8 cellular contexts compared by ENCODE assay signal in the genomic region with DNA sequence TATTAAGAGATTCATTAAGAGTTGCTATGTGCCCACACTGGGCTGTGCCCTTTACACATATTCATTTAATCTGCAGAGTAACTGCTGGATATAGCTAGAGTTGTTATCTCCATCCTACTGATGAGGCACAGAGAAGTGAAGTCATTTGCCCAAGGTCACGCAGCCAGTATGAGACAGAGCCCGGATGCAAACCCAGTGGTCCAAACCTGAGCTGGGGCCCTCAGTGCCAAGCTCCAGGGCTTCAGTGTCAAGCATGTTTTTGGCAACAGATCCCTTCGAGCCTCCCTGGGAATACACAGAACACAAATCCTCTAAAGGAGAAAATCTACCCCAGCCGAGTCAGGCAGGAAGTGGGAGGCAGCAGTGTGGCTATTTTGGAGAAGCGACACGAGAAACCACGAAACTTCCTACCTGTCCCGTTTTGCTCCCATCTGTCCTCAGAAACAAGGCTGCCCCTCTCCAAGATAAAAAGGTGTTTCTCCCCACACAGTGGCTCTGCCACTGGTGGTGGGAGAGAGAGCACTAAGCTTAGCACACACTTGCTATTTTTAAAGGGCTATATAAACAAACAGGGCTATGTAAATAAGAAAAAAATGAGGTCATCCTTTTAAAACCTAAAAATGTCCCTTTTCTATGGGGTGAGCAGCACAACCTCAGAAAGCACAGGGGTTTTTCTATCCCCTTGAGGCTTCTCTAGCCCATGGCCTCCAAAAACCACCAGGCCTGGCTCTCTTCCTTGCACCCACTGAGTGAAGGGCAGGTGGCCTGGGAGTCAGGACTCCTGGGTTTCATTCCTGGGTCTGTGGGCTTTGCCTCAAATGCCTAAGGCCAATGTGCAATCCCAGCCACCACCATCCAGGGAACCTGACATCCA.
DNase-seq lines count a peak whose midpoint lies in the region; ATAC-seq and TF ChIP-seq lines count a peak whose summit lies in the region.

No MANE protein-coding gene starts in this region.

- H3K4me3 ChIP-seq in BLaER1 treated with 17β-estradiol and CSF1 and Interleukin-3, amounts not matched to agents 10 nM and 100 nM: peak overlapping the region in 1 of 10 experiments; percentile 42; a peak in 2 of 20 replicates
- H3K4me3 ChIP-seq in transverse colon: no peak overlapping the region

- 0 out of 22 replicates have a peak, but pooled peaks cover 0 to under 1% (median 0%) of the 10 kb centered on the region in 11 experiments for H3K9me3 ChIP-seq in BLaER1 treated with 17β-estradiol and CSF1 and Interleukin-3, amounts not matched to agents 10 nM and 100 nM (replicated peaks in 1 of 11)
- H3K9me3 ChIP-seq in transverse colon: no peaks in the 10 kb centered on the region

- no peak for DNase-seq in NCI-H2081 (lab: John Stamatoyannopoulos, UW)
- no peak for DNase-seq in superior temporal gyrus (ENCODE audit: extremely low spot score)
- no peak for DNase-seq in AG20443 (ENCODE audit: low spot score)
- DNase-seq in transverse colon: no peak

- peaks cover 23 to 52% (median 41%) of the 10 kb centered on the region in 10 experiments for H3K4me1 ChIP-seq in BLaER1 treated with 17β-estradiol and CSF1 and Interleukin-3, amounts not matched to agents 10 nM and 100 nM
- H3K4me1 ChIP-seq in transverse colon: peaks cover 0 to 13% (median 0%) of the 10 kb centered on the region in 4 donors

- WGBS in transverse colon (ENCODE audit: low coverage in 1 of 2), 2 donors: 66 to 78% methylated on average over 5 to 8 of the region's 8 CpGs

- H4K20me1 ChIP-seq in BLaER1 treated with 17β-estradiol and CSF1 and Interleukin-3, amounts not matched to agents 10 nM and 100 nM: peaks cover 0 to 89% (median 21%) of the 10 kb centered on the region in 11 experiments; a peak in 13 of 22 replicates

- no peak for TF ChIP-seq CTCF in transverse colon (IDR thresholded peaks at IDR 0.05)

- no peaks in the 10 kb centered on the region for H3K9me3 Mint-ChIP-seq in activated T-helper 17 cell treated with anti-CD3 and anti-CD28 coated beads, Interleukin-2, amount 50 U/mL, for 72 hours

- H3K9ac ChIP-seq in BLaER1 treated with 17β-estradiol and CSF1 and Interleukin-3, amounts not matched to agents 10 nM and 100 nM: peak overlapping the region in 8 of 11 experiments; percentile 4 to 59 (median 28); a peak in 10 of 22 replicates

- H3K4me3 Mint-ChIP-seq in activated T-helper 17 cell treated with anti-CD3 and anti-CD28 coated beads, Interleukin-2, amount 50 U/mL, for 72 hours: peak overlapping the region; percentile 66

- peak overlapping the region; percentile 87 for H3K27ac Mint-ChIP-seq in activated T-helper 17 cell treated with anti-CD3 and anti-CD28 coated beads, Interleukin-2, amount 50 U/mL, for 72 hours

- intact Hi-C loops in transverse colon (cut with DNase I; ENCODE audit: low total_unique reads): no loop called here

- H3K27me3 ChIP-seq in BLaER1 treated with 17β-estradiol and CSF1 and Interleukin-3, amounts not matched to agents 10 nM and 100 nM: no peaks in the 10 kb centered on the region
- H3K27me3 ChIP-seq in transverse colon: no peaks in the 10 kb centered on the region

- H3K36me3 ChIP-seq in BLaER1 treated with 17β-estradiol and CSF1 and Interleukin-3, amounts not matched to agents 10 nM and 100 nM: peaks cover 0 to 41% (median 0%) of the 10 kb centered on the region in 11 experiments; a peak in 11 of 22 replicates
- no peaks in the 10 kb centered on the region for H3K36me3 ChIP-seq in transverse colon

- ATAC-seq in GM19035 (IDR thresholded peaks at IDR 0.05; ENCODE audit: unreplicated experiment) (peak; percentile 81), HG03095 (IDR thresholded peaks at IDR 0.05; ENCODE audit: unreplicated experiment) (peak; percentile 83)
- ATAC-seq in activated T-helper 17 cell treated with anti-CD3 and anti-CD28 coated beads, Interleukin-2, amount 50 U/mL, for 72 hours (replicated peaks): peak; percentile 31

- TF ChIP-seq EP300 in transverse colon (IDR thresholded peaks at IDR 0.05; ENCODE audit: low read depth): no peak

- no peaks in the 10 kb centered on the region for H3K27me3 Mint-ChIP-seq in activated T-helper 17 cell treated with anti-CD3 and anti-CD28 coated beads, Interleukin-2, amount 50 U/mL, for 72 hours

- peaks cover 46% of the 10 kb centered on the region for H3K4me1 Mint-ChIP-seq in activated T-helper 17 cell treated with anti-CD3 and anti-CD28 coated beads, Interleukin-2, amount 50 U/mL, for 72 hours

- peak overlapping the region in 5 of 11 experiments; percentile 5 to 35 (median 25); a peak in 5 of 22 replicates for H3K27ac ChIP-seq in BLaER1 treated with 17β-estradiol and CSF1 and Interleukin-3, amounts not matched to agents 10 nM and 100 nM
- H3K27ac ChIP-seq in transverse colon: no peak overlapping the region

- peak overlapping the region; percentile 67 to 90 (median 77) for H3K4me2 ChIP-seq in BLaER1 treated with 17β-estradiol and CSF1 and Interleukin-3, amounts not matched to agents 10 nM and 100 nM

- in situ Hi-C loops in transverse colon (cut with MboI; ENCODE audit: low pct_ligation_motif_present in 1 of 4, low pct_unique_long_range_greater_than_20kb in 1 of 4, low sequenced_read_pairs in 3 of 4): no loop called here

- peaks cover 98% of the 10 kb centered on the region for H3K36me3 Mint-ChIP-seq in activated T-helper 17 cell treated with anti-CD3 and anti-CD28 coated beads, Interleukin-2, amount 50 U/mL, for 72 hours (ENCODE audit: low read depth)

- TF ChIP-seq POLR2A in transverse colon (IDR thresholded peaks at IDR 0.05): no peak

Comparison
In these comparisons a context has a peak if more than half of its experiments do, and no peak if none do; other contexts are left out.
1. ATAC-seq: peak in every context shown above with its lines; median percentile 83 in HG03095; 81 in GM19035; 31 in activated T-helper 17 cell treated with anti-CD3 and anti-CD28 coated beads, Interleukin-2, amount 50 U/mL, for 72 hours.